ENCODE assay signal across 20 cellular contexts in the genomic region with DNA sequence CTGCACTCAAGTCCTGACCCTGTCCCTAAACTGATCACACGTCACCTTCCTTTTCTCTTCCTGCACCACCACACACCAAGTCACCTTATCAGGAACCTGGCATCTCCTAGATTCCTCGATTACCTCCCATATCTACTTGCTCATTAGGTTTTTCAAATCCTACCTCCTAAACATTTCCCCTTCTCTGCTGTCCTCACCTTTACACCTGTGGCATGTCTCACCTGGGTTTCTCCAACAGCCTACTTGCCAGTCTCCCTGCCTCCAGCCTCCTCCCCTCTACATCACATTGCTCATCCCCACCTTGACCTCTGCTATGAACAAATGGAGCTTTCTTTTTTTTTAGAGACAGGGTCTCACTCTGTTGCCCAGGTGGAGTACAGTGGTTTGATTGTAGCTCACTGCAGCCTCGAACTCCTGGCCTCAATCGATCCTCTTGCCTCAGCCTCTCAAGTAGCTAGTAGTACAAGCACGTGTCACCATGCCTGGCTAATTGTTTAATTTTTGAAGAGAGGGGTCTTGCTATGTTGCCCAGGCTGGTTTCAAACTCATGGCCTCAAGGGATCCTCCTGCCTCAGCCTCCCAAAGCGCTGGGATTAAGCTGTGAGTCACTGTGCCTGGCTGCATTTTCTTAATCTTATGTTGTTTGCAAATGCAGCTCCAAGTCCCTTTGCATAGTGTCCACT. TPM values are rescaled to one million over a fixed set of nuclear protein-coding genes. Genes with fewer than 3 reads are reported as not detected.
DNase-seq lines count a peak whose midpoint lies in the region; ATAC-seq and TF ChIP-seq lines count a peak whose summit lies in the region.
"Had no signal": no experiment of that assay in that cellular context is flagged by ENCODE, and none has a peak within 500 bp of the region (broad histone marks: within the 10 kb centered on the region; RNA-seq: fewer than 3 reads in every experiment).

No MANE protein-coding gene starts in this region.

- no peak overlapping the region for H3K4me3 ChIP-seq in CD4-positive, CD25-positive, alpha-beta regulatory T cell (ENCODE audit: low read depth, low read length)
- no peak overlapping the region for H3K4me3 ChIP-seq in WERI-Rb-1 (ENCODE audit: low read depth, low read length)
- H3K4me3 ChIP-seq in endodermal cell (ENCODE audit: low read length): no peak overlapping the region
- H3K4me3 ChIP-seq: PC-9 had no signal

- intact Hi-C loops in activated CD8-positive, alpha-beta T cell treated with anti-CD3 and anti-CD28 coated beads for 36 hours (cut with micrococcal nuclease): loop anchor here (5.0 kb wide), 1 partner anchor 148 kb away; no protein-coding TSS in a partner anchor

- TF ChIP-seq CTCF in WERI-Rb-1 (IDR thresholded peaks at IDR 0.05; ENCODE audit: low read depth, low read length) (no peak), endodermal cell (conservative IDR thresholded peaks at IDR 0.05) (no peak), nephron progenitor cell (IDR thresholded peaks at IDR 0.05) (no peak)
- no peak for TF ChIP-seq CTCF in activated CD8-positive, alpha-beta T cell treated with anti-CD3 and anti-CD28 coated beads for 36 hours (IDR thresholded peaks at IDR 0.05)

- H3K36me3 Mint-ChIP-seq in CD4-positive, CD25-positive, alpha-beta regulatory T cell: peaks cover 5% of the 10 kb centered on the region
- H3K36me3 Mint-ChIP-seq in endodermal cell (ENCODE audit: low read depth) (no peaks in the 10 kb centered on the region), nephron progenitor cell (ENCODE audit: low read depth) (peaks cover 28% of the 10 kb centered on the region)
- H3K36me3 Mint-ChIP-seq in activated CD8-positive, alpha-beta T cell treated with anti-CD3 and anti-CD28 coated beads for 36 hours (ENCODE audit: low read depth): no peaks in the 10 kb centered on the region

- H3K27me3 Mint-ChIP-seq in CD4-positive, CD25-positive, alpha-beta regulatory T cell: peaks cover 29% of the 10 kb centered on the region
- H3K27me3 Mint-ChIP-seq in endodermal cell (ENCODE audit: insufficient read depth): peaks cover 4% of the 10 kb centered on the region
- H3K27me3 Mint-ChIP-seq in nephron progenitor cell (ENCODE audit: low read depth, poor library complexity): peaks cover 14% of the 10 kb centered on the region
- H3K27me3 Mint-ChIP-seq in activated CD8-positive, alpha-beta T cell treated with anti-CD3 and anti-CD28 coated beads for 36 hours: peaks cover 12% of the 10 kb centered on the region

- no peaks in the 10 kb centered on the region for H3K9me3 ChIP-seq in CD4-positive, CD25-positive, alpha-beta regulatory T cell (ENCODE audit: control insufficient read depth in 2 of 2, low read length in 2 of 2)
- no peaks in the 10 kb centered on the region for H3K9me3 ChIP-seq in WERI-Rb-1 (ENCODE audit: severe bottlenecking)
- no peaks in the 10 kb centered on the region for H3K9me3 ChIP-seq in endodermal cell (ENCODE audit: control insufficient read depth, low read length)

- no peak for ATAC-seq in CD4-positive, CD25-positive, alpha-beta regulatory T cell (ENCODE audit: low read depth in 2 of 2)
- ATAC-seq in activated CD8-positive, alpha-beta T cell treated with anti-CD3 and anti-CD28 coated beads for 36 hours: no peak
- ATAC-seq: Right ventricle myocardium inferior had no signal

- H3K27me3 ChIP-seq in CD4-positive, CD25-positive, alpha-beta regulatory T cell (ENCODE audit: control insufficient read depth, insufficient read depth, low read length): no peaks in the 10 kb centered on the region
- H3K27me3 ChIP-seq in WERI-Rb-1 (ENCODE audit: insufficient read depth, low read depth, severe bottlenecking) (no peaks in the 10 kb centered on the region), endodermal cell (ENCODE audit: control insufficient read depth, insufficient read depth, low read length, poor library complexity, severe bottlenecking) (peaks cover 2% of the 10 kb centered on the region)

- peaks cover 15% of the 10 kb centered on the region for H3K4me1 ChIP-seq in CD4-positive, CD25-positive, alpha-beta regulatory T cell (ENCODE audit: control insufficient read depth, insufficient read depth, low read length, poor library complexity, severe bottlenecking)
- H3K4me1 ChIP-seq in endodermal cell (ENCODE audit: control insufficient read depth, insufficient read depth, low read length): peaks cover 31% of the 10 kb centered on the region

- H3K4me3 Mint-ChIP-seq in CD4-positive, CD25-positive, alpha-beta regulatory T cell: no peak overlapping the region
- H3K4me3 Mint-ChIP-seq in endodermal cell: no peak overlapping the region
- H3K4me3 Mint-ChIP-seq in nephron progenitor cell: no peak overlapping the region
- no peak overlapping the region for H3K4me3 Mint-ChIP-seq in activated CD8-positive, alpha-beta T cell treated with anti-CD3 and anti-CD28 coated beads for 36 hours

- peaks cover 0 to 19% (median 7%) of the 10 kb centered on the region in 4 donors for H3K4me1 Mint-ChIP-seq in CD4-positive, CD25-positive, alpha-beta regulatory T cell
- peaks cover 50% of the 10 kb centered on the region for H3K4me1 Mint-ChIP-seq in endodermal cell
- peaks cover 66% of the 10 kb centered on the region for H3K4me1 Mint-ChIP-seq in nephron progenitor cell
- peaks cover 3% of the 10 kb centered on the region for H3K4me1 Mint-ChIP-seq in activated CD8-positive, alpha-beta T cell treated with anti-CD3 and anti-CD28 coated beads for 36 hours (ENCODE audit: low read depth)

- H3K27ac Mint-ChIP-seq in CD4-positive, CD25-positive, alpha-beta regulatory T cell: peak overlapping the region in 2 of 3 donors; percentile 52 to 79
- peak overlapping the region; percentile 69 for H3K27ac Mint-ChIP-seq in endodermal cell
- H3K27ac Mint-ChIP-seq in nephron progenitor cell: peak overlapping the region; percentile 54
- H3K27ac Mint-ChIP-seq in activated CD8-positive, alpha-beta T cell treated with anti-CD3 and anti-CD28 coated beads for 36 hours: no peak overlapping the region

- no peak overlapping the region for H3K27ac ChIP-seq in CD4-positive, CD25-positive, alpha-beta regulatory T cell (ENCODE audit: insufficient read depth, low read length, poor library complexity, severe bottlenecking)
- H3K27ac ChIP-seq in WERI-Rb-1: peak overlapping the region; percentile 97
- no peak overlapping the region for H3K27ac ChIP-seq in endodermal cell (ENCODE audit: low read depth, low read length)
- H3K27ac ChIP-seq: PC-9 had no signal

- CTCF ChIA-PET in activated CD8-positive, alpha-beta T cell treated with anti-CD3 and anti-CD28 coated beads for 36 hours (lab: Charles Lee): interaction anchor here (1.0 to 21.5 kb wide), 10 partner anchors 14 to 148 kb away, joined by 3 to 374 read pairs (median 4); partner anchors contain the start of gene TAGLN2

- H3K36me3 ChIP-seq in CD4-positive, CD25-positive, alpha-beta regulatory T cell (ENCODE audit: control insufficient read depth, insufficient read depth, low read length): no peaks in the 10 kb centered on the region
- H3K36me3 ChIP-seq in WERI-Rb-1 (peaks cover 88% of the 10 kb centered on the region), endodermal cell (ENCODE audit: control insufficient read depth, insufficient read depth, low read length) (no peaks in the 10 kb centered on the region)

- no peaks in the 10 kb centered on the region for H3K9me3 Mint-ChIP-seq in CD4-positive, CD25-positive, alpha-beta regulatory T cell
- H3K9me3 Mint-ChIP-seq in endodermal cell (no peaks in the 10 kb centered on the region), nephron progenitor cell (no peaks in the 10 kb centered on the region)
- no peaks in the 10 kb centered on the region for H3K9me3 Mint-ChIP-seq in activated CD8-positive, alpha-beta T cell treated with anti-CD3 and anti-CD28 coated beads for 36 hours

- POLR2A ChIA-PET in activated CD8-positive, alpha-beta T cell treated with anti-CD3 and anti-CD28 coated beads for 36 hours (lab: Charles Lee): interaction anchor here (1.0 kb wide), 1 partner anchor 162 kb away, joined by 3 read pairs; no protein-coding TSS in a partner anchor

- 90 to 91% methylated on average over 6 of the region's 6 CpGs for WGBS in endodermal cell (ENCODE audit: insufficient coverage in 1 of 2, insufficient read length in 1 of 2), 2 experiments

- no peak for DNase-seq in CD4-positive, CD25-positive, alpha-beta regulatory T cell
- DNase-seq in WERI-Rb-1 (peak; percentile 45), endodermal cell (no peak), nephron progenitor cell (no peak), CD1c-positive myeloid dendritic cell (ENCODE audit: extremely low spot score) (no peak), GOT3 (lab: John Stamatoyannopoulos, UW) (no peak)
- no peak for DNase-seq in activated CD8-positive, alpha-beta T cell treated with anti-CD3 and anti-CD28 coated beads for 36 hours
- DNase-seq in effector CD4-positive, alpha-beta T cell: no peak
- DNase-seq: C1 segment of cervical spinal cord, COR-L47, DMS53, HCEC 1CT, KBM-7, NCI-H1092 treated with DMSO at 0.1 percent for 48 hours, NCI-H1694, NCI-H345, NCI-H526 treated with DMSO at 0.1 percent for 48 hours, PC-9 had no signal

- H3K9ac ChIP-seq in endodermal cell (ENCODE audit: extremely low read depth, low read length, poor library complexity, severe bottlenecking): no peak overlapping the region

RNA-seq across cellular contexts. Expression of gene IGSF9, which starts 6.4 kb away (rescaled TPM):
- total RNA-seq in CD4-positive, CD25-positive, alpha-beta regulatory T cell: not detected
- under 1 TPM in 1 of 4 donors, not detected in 3; 0.23 TPM for polyA plus RNA-seq in CD4-positive, CD25-positive, alpha-beta regulatory T cell
- total RNA-seq in endodermal cell: 1 to 10 TPM; 7.5 to 9.2 TPM
- polyA plus RNA-seq in endodermal cell (2013, experiment 1 of 2): 34.7 TPM
- polyA plus RNA-seq in endodermal cell (2013, experiment 2 of 2): 30.4 TPM
- under 1 TPM in 1 of 2 experiments, not detected in 1; 0.07 TPM for total RNA-seq in activated CD8-positive, alpha-beta T cell treated with anti-CD3 and anti-CD28 coated beads for 36 hours

RNA-seq across cellular contexts. Expression of gene TAGLN2, which starts 13.7 kb away (rescaled TPM):
- total RNA-seq in CD4-positive, CD25-positive, alpha-beta regulatory T cell: 503 TPM
- polyA plus RNA-seq in CD4-positive, CD25-positive, alpha-beta regulatory T cell: 1,000 to 10,000 TPM in 2 of 4 donors, 100 to 1,000 TPM in 2; 723 to 1,055 (median 950) TPM
- total RNA-seq in endodermal cell: 100 to 1,000 TPM; 136 to 221 TPM
- polyA plus RNA-seq in endodermal cell (2013, experiment 1 of 2): 141 TPM
- 179 TPM for polyA plus RNA-seq in endodermal cell (2013, experiment 2 of 2)
- total RNA-seq in activated CD8-positive, alpha-beta T cell treated with anti-CD3 and anti-CD28 coated beads for 36 hours: 100 to 1,000 TPM; 475 to 482 TPM

RNA-seq across cellular contexts. Expression of gene SLAMF9, which starts 15.0 kb away (rescaled TPM):
- not detected for total RNA-seq in CD4-positive, CD25-positive, alpha-beta regulatory T cell
- not detected for polyA plus RNA-seq in CD4-positive, CD25-positive, alpha-beta regulatory T cell
- not detected for total RNA-seq in endodermal cell
- polyA plus RNA-seq in endodermal cell (2013, experiment 1 of 2): not detected
- not detected for polyA plus RNA-seq in endodermal cell (2013, experiment 2 of 2)
- not detected for total RNA-seq in activated CD8-positive, alpha-beta T cell treated with anti-CD3 and anti-CD28 coated beads for 36 hours
- total RNA-seq: A172, Right ventricle myocardium inferior had no signal

RNA-seq across cellular contexts. Expression of gene CFAP45, which starts 39.1 kb away (rescaled TPM):
- 7.2 TPM for total RNA-seq in CD4-positive, CD25-positive, alpha-beta regulatory T cell
- under 1 TPM in 3 of 4 donors, not detected in 1; 0.40 to 0.52 (median 0.44) TPM for polyA plus RNA-seq in CD4-positive, CD25-positive, alpha-beta regulatory T cell
- under 1 TPM; 0.49 to 0.55 TPM for total RNA-seq in endodermal cell
- polyA plus RNA-seq in endodermal cell (2013, experiment 1 of 2): 0.96 TPM
- 0.54 TPM for polyA plus RNA-seq in endodermal cell (2013, experiment 2 of 2)
- 1 to 10 TPM; 1.3 to 1.4 TPM for total RNA-seq in activated CD8-positive, alpha-beta T cell treated with anti-CD3 and anti-CD28 coated beads for 36 hours
